Comparison of ENCODE assay signal across 2 cellular contexts in the genomic region with DNA sequence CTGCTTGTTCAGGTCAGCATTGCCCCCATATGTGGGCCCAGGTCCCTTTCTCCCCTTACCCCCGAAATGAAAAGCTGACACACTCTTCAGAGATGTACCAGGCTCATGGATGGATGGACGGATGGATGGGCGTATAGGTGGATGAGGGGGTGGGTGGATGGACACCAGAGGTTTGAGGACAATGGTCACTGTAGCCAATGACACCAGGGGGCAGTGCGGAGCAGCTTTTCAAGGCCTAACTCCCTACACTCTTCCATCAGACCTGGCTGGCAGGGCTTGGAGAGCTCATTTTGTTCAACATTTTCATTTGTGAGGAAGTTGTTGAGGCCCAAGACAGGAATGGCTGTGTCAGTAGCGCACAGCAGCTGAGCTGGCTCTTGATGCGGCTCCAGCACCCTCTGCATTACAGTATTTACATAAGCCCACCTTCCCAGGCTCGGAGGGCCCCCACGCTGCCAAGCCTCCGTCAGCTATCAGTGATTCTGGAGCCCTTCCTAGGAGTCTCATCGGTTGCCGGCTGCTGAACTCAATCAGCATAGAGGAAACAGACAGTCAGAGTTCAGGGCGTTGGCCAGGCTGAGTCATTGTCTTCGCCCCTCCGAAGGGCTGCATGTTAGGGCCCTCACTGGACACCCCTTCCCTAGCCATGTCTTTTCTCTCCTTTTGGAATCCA.
A peak's percentile ranks its signal among the peaks of the same experiment; 100 is the strongest.
TF ChIP-seq lines count a peak whose summit lies in the region.

No MANE protein-coding gene starts in this region.

TF ChIP-seq in SK-N-SH, 30 proteins besides CTCF, POLR2A, EP300 and RAD21:
- TF ChIP-seq GATA2 (CRISPR knock-in tag; IDR thresholded peaks at IDR 0.05), result no peak
- peak; percentile 82 for TF ChIP-seq SMC3 (IDR thresholded peaks at IDR 0.05; ENCODE audit: low read depth, low read length)
- TF ChIP-seq SIN3A (IDR thresholded peaks at IDR 0.05; ENCODE audit: borderline replicate concordance, low read depth, low read length), result no peak
- TF ChIP-seq FOSL2 (IDR thresholded peaks at IDR 0.05; ENCODE audit: borderline replicate concordance, low read depth), result no peak
TF ChIP-seq in SK-N-SH: peak in this region for 1.

TF ChIP-seq in K562, 482 proteins besides CTCF, POLR2A, EP300 and RAD21:
- TF ChIP-seq ZNF766 (CRISPR knock-in tag; conservative IDR thresholded peaks at IDR 0.05), result no peak
- no peak for TF ChIP-seq NFYB (IDR thresholded peaks at IDR 0.05; ENCODE audit: extremely low read depth, insufficient read length)
- no peak for TF ChIP-seq TAF1 (IDR thresholded peaks at IDR 0.05; ENCODE audit: control insufficient read depth, extremely low read depth, insufficient read depth, low read length, severe bottlenecking)
- TF ChIP-seq SMARCA4 (IDR thresholded peaks at IDR 0.05), result no peak
- no peak for TF ChIP-seq ZNF239 (CRISPR knock-in tag; IDR thresholded peaks at IDR 0.05)
- no peak for TF ChIP-seq ESRRA (IDR thresholded peaks at IDR 0.05; ENCODE audit: borderline replicate concordance, low read depth)
- TF ChIP-seq, protein P1, sequence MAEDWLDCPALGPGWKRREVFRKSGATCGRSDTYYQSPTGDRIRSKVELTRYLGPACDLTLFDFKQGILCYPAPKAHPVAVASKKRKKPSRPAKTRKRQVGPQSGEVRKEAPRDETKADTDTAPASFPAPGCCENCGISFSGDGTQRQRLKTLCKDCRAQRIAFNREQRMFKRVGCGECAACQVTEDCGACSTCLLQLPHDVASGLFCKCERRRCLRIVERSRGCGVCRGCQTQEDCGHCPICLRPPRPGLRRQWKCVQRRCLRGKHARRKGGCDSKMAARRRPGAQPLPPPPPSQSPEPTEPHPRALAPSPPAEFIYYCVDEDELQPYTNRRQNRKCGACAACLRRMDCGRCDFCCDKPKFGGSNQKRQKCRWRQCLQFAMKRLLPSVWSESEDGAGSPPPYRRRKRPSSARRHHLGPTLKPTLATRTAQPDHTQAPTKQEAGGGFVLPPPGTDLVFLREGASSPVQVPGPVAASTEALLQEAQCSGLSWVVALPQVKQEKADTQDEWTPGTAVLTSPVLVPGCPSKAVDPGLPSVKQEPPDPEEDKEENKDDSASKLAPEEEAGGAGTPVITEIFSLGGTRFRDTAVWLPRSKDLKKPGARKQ (CRISPR knock-in tag; IDR thresholded peaks at IDR 0.05), result no peak
- TF ChIP-seq ESRRB (CRISPR knock-in tag; IDR thresholded peaks at IDR 0.05; ENCODE audit: borderline replicate concordance), result no peak
- no peak for TF ChIP-seq CSDE1 (IDR thresholded peaks at IDR 0.05)
- no peak for TF ChIP-seq SETDB1 (IDR thresholded peaks at IDR 0.05; ENCODE audit: low read length)
- peak; percentile 28; the same call in 1 of the 2 replicates for TF ChIP-seq JUND (IDR thresholded peaks at IDR 0.05; ENCODE audit: borderline replicate concordance, low read depth, low read length)
- TF ChIP-seq JUND (tag; IDR thresholded peaks at IDR 0.05; ENCODE audit: borderline replicate concordance, low read depth, low read length), result no peak
- TF ChIP-seq ZNF311 (CRISPR knock-in tag; IDR thresholded peaks at IDR 0.05), result no peak
- TF ChIP-seq ZNF407 (IDR thresholded peaks at IDR 0.05; ENCODE audit: low read depth), result no peak
- peak; percentile 35; the same call in 1 of the 2 replicates for TF ChIP-seq EGR1 (conservative IDR thresholded peaks at IDR 0.05)
- TF ChIP-seq NFE2 (IDR thresholded peaks at IDR 0.05; ENCODE audit: low read depth), result peak; percentile 26; the same call in 1 of the 2 replicates
- TF ChIP-seq SOX6 (IDR thresholded peaks at IDR 0.05), result no peak
- TF ChIP-seq AFF4 (CRISPR knock-in tag; IDR thresholded peaks at IDR 0.05), result no peak
- TF ChIP-seq PML (IDR thresholded peaks at IDR 0.05; ENCODE audit: low read length), result no peak
- peak; percentile 31; the same call in 1 of the 2 replicates for TF ChIP-seq CREM (IDR thresholded peaks at IDR 0.05; ENCODE audit: low read depth)
- no peak for TF ChIP-seq NONO (IDR thresholded peaks at IDR 0.05; ENCODE audit: low read depth in 2 of 2, low read length in 1 of 2)
- TF ChIP-seq CBFB (CRISPR knock-in tag; IDR thresholded peaks at IDR 0.05), result no peak
- TF ChIP-seq RBFOX2 (IDR thresholded peaks at IDR 0.05; ENCODE audit: low read depth, low read length), result 0 out of 2 replicates have a peak, but pooled peaks have one; percentile 19
- no peak for TF ChIP-seq ZNF717 (CRISPR knock-in tag; IDR thresholded peaks at IDR 0.05)
- TF ChIP-seq, protein P2, sequence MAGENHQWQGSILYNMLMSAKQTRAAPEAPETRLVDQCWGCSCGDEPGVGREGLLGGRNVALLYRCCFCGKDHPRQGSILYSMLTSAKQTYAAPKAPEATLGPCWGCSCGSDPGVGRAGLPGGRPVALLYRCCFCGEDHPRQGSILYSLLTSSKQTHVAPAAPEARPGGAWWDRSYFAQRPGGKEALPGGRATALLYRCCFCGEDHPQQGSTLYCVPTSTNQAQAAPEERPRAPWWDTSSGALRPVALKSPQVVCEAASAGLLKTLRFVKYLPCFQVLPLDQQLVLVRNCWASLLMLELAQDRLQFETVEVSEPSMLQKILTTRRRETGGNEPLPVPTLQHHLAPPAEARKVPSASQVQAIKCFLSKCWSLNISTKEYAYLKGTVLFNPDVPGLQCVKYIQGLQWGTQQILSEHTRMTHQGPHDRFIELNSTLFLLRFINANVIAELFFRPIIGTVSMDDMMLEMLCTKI (IDR thresholded peaks at IDR 0.05; ENCODE audit: partially characterized antibody), result no peak
- no peak for TF ChIP-seq KAT8 (IDR thresholded peaks at IDR 0.05; ENCODE audit: low read depth)
- TF ChIP-seq TAF15 (IDR thresholded peaks at IDR 0.05; ENCODE audit: low read depth, low read length), result no peak
- no peak for TF ChIP-seq COPS2 (conservative IDR thresholded peaks at IDR 0.05)
- TF ChIP-seq ZNF75A (CRISPR knock-in tag; IDR thresholded peaks at IDR 0.05), result no peak
- TF ChIP-seq MAZ (CRISPR knock-in tag; conservative IDR thresholded peaks at IDR 0.05 in 1 of 2, IDR thresholded peaks at IDR 0.05 in 1 of 2), result 0 out of 4 replicates have a peak, but pooled peaks of 1 of the 2 experiments have one; percentile 16
- TF ChIP-seq SMC3 (conservative IDR thresholded peaks at IDR 0.05; ENCODE audit: insufficient read depth, low read depth, low read length), result peak; percentile 43; the same call in 1 of the 2 replicates
- no peak for TF ChIP-seq ZNF274 (IDR thresholded peaks at IDR 0.05; ENCODE audit: borderline replicate concordance, low read depth, low read length)
- TF ChIP-seq, protein P3, sequence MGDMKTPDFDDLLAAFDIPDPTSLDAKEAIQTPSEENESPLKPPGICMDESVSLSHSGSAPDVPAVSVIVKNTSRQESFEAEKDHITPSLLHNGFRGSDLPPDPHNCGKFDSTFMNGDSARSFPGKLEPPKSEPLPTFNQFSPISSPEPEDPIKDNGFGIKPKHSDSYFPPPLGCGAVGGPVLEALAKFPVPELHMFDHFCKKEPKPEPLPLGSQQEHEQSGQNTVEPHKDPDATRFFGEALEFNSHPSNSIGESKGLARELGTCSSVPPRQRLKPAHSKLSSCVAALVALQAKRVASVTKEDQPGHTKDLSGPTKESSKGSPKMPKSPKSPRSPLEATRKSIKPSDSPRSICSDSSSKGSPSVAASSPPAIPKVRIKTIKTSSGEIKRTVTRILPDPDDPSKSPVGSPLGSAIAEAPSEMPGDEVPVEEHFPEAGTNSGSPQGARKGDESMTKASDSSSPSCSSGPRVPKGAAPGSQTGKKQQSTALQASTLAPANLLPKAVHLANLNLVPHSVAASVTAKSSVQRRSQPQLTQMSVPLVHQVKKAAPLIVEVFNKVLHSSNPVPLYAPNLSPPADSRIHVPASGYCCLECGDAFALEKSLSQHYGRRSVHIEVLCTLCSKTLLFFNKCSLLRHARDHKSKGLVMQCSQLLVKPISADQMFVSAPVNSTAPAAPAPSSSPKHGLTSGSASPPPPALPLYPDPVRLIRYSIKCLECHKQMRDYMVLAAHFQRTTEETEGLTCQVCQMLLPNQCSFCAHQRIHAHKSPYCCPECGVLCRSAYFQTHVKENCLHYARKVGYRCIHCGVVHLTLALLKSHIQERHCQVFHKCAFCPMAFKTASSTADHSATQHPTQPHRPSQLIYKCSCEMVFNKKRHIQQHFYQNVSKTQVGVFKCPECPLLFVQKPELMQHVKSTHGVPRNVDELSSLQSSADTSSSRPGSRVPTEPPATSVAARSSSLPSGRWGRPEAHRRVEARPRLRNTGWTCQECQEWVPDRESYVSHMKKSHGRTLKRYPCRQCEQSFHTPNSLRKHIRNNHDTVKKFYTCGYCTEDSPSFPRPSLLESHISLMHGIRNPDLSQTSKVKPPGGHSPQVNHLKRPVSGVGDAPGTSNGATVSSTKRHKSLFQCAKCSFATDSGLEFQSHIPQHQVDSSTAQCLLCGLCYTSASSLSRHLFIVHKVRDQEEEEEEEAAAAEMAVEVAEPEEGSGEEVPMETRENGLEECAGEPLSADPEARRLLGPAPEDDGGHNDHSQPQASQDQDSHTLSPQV (IDR thresholded peaks at IDR 0.05), result no peak
- TF ChIP-seq NCOA6 (IDR thresholded peaks at IDR 0.05), result no peak
- TF ChIP-seq RBM14 (IDR thresholded peaks at IDR 0.05; ENCODE audit: borderline replicate concordance, insufficient read depth, low read depth, low read length), result no peak
- TF ChIP-seq, protein P4, sequence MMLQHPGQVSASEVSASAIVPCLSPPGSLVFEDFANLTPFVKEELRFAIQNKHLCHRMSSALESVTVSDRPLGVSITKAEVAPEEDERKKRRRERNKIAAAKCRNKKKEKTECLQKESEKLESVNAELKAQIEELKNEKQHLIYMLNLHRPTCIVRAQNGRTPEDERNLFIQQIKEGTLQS (IDR thresholded peaks at IDR 0.05), result 0 out of 2 replicates have a peak, but pooled peaks have one; percentile 16
- TF ChIP-seq, protein P4 (CRISPR knock-in tag; conservative IDR thresholded peaks at IDR 0.05), result no peak
